ENCODE assay signal across 16 cellular contexts in the genomic region with DNA sequence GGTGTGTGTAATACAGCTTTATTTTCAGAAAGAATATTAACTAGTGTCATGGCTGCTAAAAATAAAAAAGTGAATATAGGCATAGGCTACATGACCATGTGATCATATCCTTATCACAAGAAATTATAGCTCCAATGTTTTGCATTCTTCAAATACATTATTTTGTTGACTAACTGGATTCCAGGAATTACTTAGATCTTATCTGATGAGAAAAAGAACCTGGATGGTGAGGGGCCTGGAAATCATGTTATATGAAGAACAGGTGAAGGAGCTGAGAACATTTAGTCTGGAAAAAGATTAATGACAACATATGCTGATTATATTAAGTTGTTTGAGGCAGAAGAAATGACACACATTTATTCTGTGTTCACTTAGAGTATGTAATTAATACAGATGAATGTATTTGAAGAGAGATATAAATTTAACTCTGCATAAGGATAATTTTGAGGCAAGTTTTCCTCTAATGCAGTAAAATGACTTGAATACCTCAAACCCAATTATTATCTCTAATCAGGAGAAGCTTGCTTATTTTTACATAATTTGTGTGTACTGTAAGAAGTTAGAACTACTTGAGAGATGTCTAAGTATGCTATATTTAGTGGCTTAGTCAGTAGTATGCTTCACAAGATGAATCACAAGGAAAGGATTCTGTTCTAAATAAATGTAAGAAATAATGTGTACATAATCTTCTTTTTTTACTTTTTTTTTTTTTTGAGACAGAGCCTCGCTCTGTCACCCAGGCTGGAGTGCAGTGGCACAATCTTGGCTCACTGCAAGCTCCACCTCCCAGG. TPM values are rescaled to one million over a fixed set of nuclear protein-coding genes. Genes with fewer than 3 reads are reported as not detected.
DNase-seq lines count a peak whose midpoint lies in the region; ATAC-seq and TF ChIP-seq lines count a peak whose summit lies in the region.
"Had no signal": no experiment of that assay in that cellular context is flagged by ENCODE, and none has a peak within 500 bp of the region (broad histone marks: within the 10 kb centered on the region; RNA-seq: fewer than 3 reads in every experiment).

No MANE protein-coding gene starts in this region.

- H3K4ac ChIP-seq in mesenchymal stem cell (ENCODE audit: low read depth in 1 of 2, low read length in 2 of 2) = no peak overlapping the region

- H3K4me1 Mint-ChIP-seq in IgD-negative memory B cell (peaks cover 32 to 58% (median 36%) of the 10 kb centered on the region in 3 donors), immature natural killer cell (peaks cover 5 to 39% of the 10 kb centered on the region in 2 donors)
- H3K4me1 Mint-ChIP-seq in activated naive CD8-positive, alpha-beta T cell treated with anti-CD3 and anti-CD28 coated beads, Interleukin-2, amount 50 U/mL, for 24 hours = peaks cover 39% of the 10 kb centered on the region

- H3K36me3 ChIP-seq in mammary epithelial cell (ENCODE audit: insufficient read depth, low read length) (no peaks in the 10 kb centered on the region), mesenchymal stem cell (ENCODE audit: control insufficient read depth in 1 of 2, insufficient read depth in 2 of 2, low read depth in 1 of 2, low read length in 2 of 2) (peaks cover 0 to 6% of the 10 kb centered on the region in 2 experiments), WERI-Rb-1 (peaks cover 10% of the 10 kb centered on the region)

- no peak overlapping the region for H2BK15ac ChIP-seq in mesenchymal stem cell (ENCODE audit: low read depth, poor library complexity, severe bottlenecking)

- H3K4me1 ChIP-seq in mammary epithelial cell (ENCODE audit: insufficient read depth, low read length) = peaks cover 8% of the 10 kb centered on the region
- H3K4me1 ChIP-seq in mesenchymal stem cell (ENCODE audit: control insufficient read depth, insufficient read depth, low read depth, low read length) = no peaks in the 10 kb centered on the region

- intact Hi-C loops in mammary epithelial cell (cut with micrococcal nuclease) = no loop called here

- H3K9ac ChIP-seq in mammary epithelial cell (ENCODE audit: insufficient read depth, low read length) (no peak overlapping the region), mesenchymal stem cell (ENCODE audit: low read length) (peak overlapping the region; percentile 57)

- H3K9me3 Mint-ChIP-seq in IgD-negative memory B cell (peaks cover under 1 to 22% (median 2%) of the 10 kb centered on the region in 3 donors), immature natural killer cell (peaks cover 3 to 16% (median 14%) of the 10 kb centered on the region in 6 donors)
- H3K9me3 Mint-ChIP-seq in activated naive CD8-positive, alpha-beta T cell treated with anti-CD3 and anti-CD28 coated beads, Interleukin-2, amount 50 U/mL, for 24 hours = peaks cover 23% of the 10 kb centered on the region

- no peak overlapping the region for H2BK120ac ChIP-seq in mesenchymal stem cell (ENCODE audit: low read depth, low read length)

- H3K27me3 Mint-ChIP-seq in IgD-negative memory B cell (no peaks in the 10 kb centered on the region), immature natural killer cell (ENCODE audit: low read depth in 3 of 3) (peaks cover 0 to 2% (median 0%) of the 10 kb centered on the region in 3 donors)
- no peaks in the 10 kb centered on the region for H3K27me3 Mint-ChIP-seq in activated naive CD8-positive, alpha-beta T cell treated with anti-CD3 and anti-CD28 coated beads, Interleukin-2, amount 50 U/mL, for 24 hours
- H3K27me3 Mint-ChIP-seq: activated naive CD4-positive, alpha-beta T cell treated with anti-CD3 and anti-CD28 coated beads, Interleukin-2, amount 10 ng/mL, durations not matched to agents 7 days and 5 days; CD8-positive, alpha-beta memory T cell had no signal

- H3K14ac ChIP-seq in mesenchymal stem cell (ENCODE audit: low read length in 2 of 2) = no peak overlapping the region

- H2AFZ ChIP-seq in mammary epithelial cell (ENCODE audit: low read depth, low read length) = no peak overlapping the region
- no peak overlapping the region for H2AFZ ChIP-seq in mesenchymal stem cell (ENCODE audit: low read depth, low read length)

- no peak for ATAC-seq in GM21786 (IDR thresholded peaks at IDR 0.05; ENCODE audit: unreplicated experiment)
- ATAC-seq in activated naive CD8-positive, alpha-beta T cell treated with anti-CD3 and anti-CD28 coated beads, Interleukin-2, amount 50 U/mL, for 24 hours = no peak

- no peak overlapping the region for H4K8ac ChIP-seq in mesenchymal stem cell (ENCODE audit: low read length)

- H3K9me3 ChIP-seq in mammary epithelial cell (replicated peaks; ENCODE audit: insufficient read depth, low read length) (no peaks in the 10 kb centered on the region), mesenchymal stem cell (ENCODE audit: control insufficient read depth, low read length) (peaks cover 24% of the 10 kb centered on the region), WERI-Rb-1 (ENCODE audit: severe bottlenecking) (no peaks in the 10 kb centered on the region)

- dilution Hi-C loops in mammary epithelial cell (cut with HindIII; ENCODE audit: low sequenced_read_pairs) = no loop called here

- H3K27me3 ChIP-seq in mammary epithelial cell (ENCODE audit: insufficient read depth, low read length) (no peaks in the 10 kb centered on the region), mesenchymal stem cell (ENCODE audit: control insufficient read depth in 1 of 2, insufficient read depth in 1 of 2, low read length in 2 of 2) (no peaks in the 10 kb centered on the region), WERI-Rb-1 (ENCODE audit: insufficient read depth, low read depth, severe bottlenecking) (no peaks in the 10 kb centered on the region)
- H3K27me3 ChIP-seq: upper lobe of left lung had no signal

- peaks cover 12% of the 10 kb centered on the region for H3K36me3 Mint-ChIP-seq in IgD-negative memory B cell
- peaks cover 16 to 20% (median 19%) of the 10 kb centered on the region in 3 donors for H3K36me3 Mint-ChIP-seq in immature natural killer cell
- peaks cover 37% of the 10 kb centered on the region for H3K36me3 Mint-ChIP-seq in activated naive CD8-positive, alpha-beta T cell treated with anti-CD3 and anti-CD28 coated beads, Interleukin-2, amount 50 U/mL, for 24 hours (ENCODE audit: low read depth)

- no peak overlapping the region for H4K91ac ChIP-seq in mesenchymal stem cell (ENCODE audit: low read length)

- H3K4me3 Mint-ChIP-seq in IgD-negative memory B cell (peak overlapping the region in 2 of 4 donors; percentile 30 to 39), immature natural killer cell (no peak overlapping the region)
- no peak overlapping the region for H3K4me3 Mint-ChIP-seq in activated naive CD8-positive, alpha-beta T cell treated with anti-CD3 and anti-CD28 coated beads, Interleukin-2, amount 50 U/mL, for 24 hours
- H3K4me3 Mint-ChIP-seq: activated naive CD4-positive, alpha-beta T cell treated with anti-CD3 and anti-CD28 coated beads, Interleukin-2, amount 10 ng/mL, durations not matched to agents 7 days and 5 days had no signal

- 80% methylated on average over 1 of the region's 1 CpG for WGBS in mammary epithelial cell (ENCODE audit: low coverage, missing lambda C conversion rate)
- no CpG with 5 or more reads among the region's 1 CpG for WGBS in mesenchymal stem cell

- no peaks in the 10 kb centered on the region for H4K20me1 ChIP-seq in mammary epithelial cell (ENCODE audit: insufficient read depth, low read length)

- H2BK5ac ChIP-seq in mesenchymal stem cell (ENCODE audit: low read depth, low read length, poor library complexity, severe bottlenecking) = no peak overlapping the region

- H3K4me2 ChIP-seq in mammary epithelial cell (ENCODE audit: insufficient read depth, low read depth, low read length) (no peak overlapping the region), mesenchymal stem cell (ENCODE audit: low read length, poor library complexity, severe bottlenecking) (no peak overlapping the region)

- peak overlapping the region in 2 of 3 donors; percentile 17 to 78 for H3K27ac Mint-ChIP-seq in IgD-negative memory B cell
- H3K27ac Mint-ChIP-seq in immature natural killer cell = peak overlapping the region in 1 of 6 donors; percentile 33
- no peak overlapping the region for H3K27ac Mint-ChIP-seq in activated naive CD8-positive, alpha-beta T cell treated with anti-CD3 and anti-CD28 coated beads, Interleukin-2, amount 50 U/mL, for 24 hours
- H3K27ac Mint-ChIP-seq: activated naive CD4-positive, alpha-beta T cell treated with anti-CD3 and anti-CD28 coated beads, Interleukin-2, amount 10 ng/mL, durations not matched to agents 7 days and 5 days had no signal

- CTCF ChIA-PET in mammary epithelial cell (lab: Charles Lee; ENCODE audit: low non-redundant PET) = no interaction called here

- H2AK5ac ChIP-seq in mesenchymal stem cell (ENCODE audit: low read length, severe bottlenecking) = no peak overlapping the region

- in situ Hi-C loops in mammary epithelial cell (cut with MboI; ENCODE audit: low sequenced_read_pairs in 2 of 2) = no loop called here

- no peak overlapping the region for H3K27ac ChIP-seq in mammary epithelial cell (ENCODE audit: insufficient read depth, low read depth, low read length)
- no peak overlapping the region for H3K27ac ChIP-seq in mesenchymal stem cell (ENCODE audit: low read length, poor library complexity, severe bottlenecking)
- H3K27ac ChIP-seq in WERI-Rb-1 = no peak overlapping the region
- H3K27ac ChIP-seq: upper lobe of left lung had no signal

- H2BK12ac ChIP-seq in mesenchymal stem cell (ENCODE audit: low read length in 2 of 2) = no peak overlapping the region

- DNase-seq in AG09309 (ENCODE audit: low read depth) (peak; percentile 50), mammary epithelial cell (peak; percentile 35), mesenchymal stem cell (peak; percentile 86), WERI-Rb-1 (no peak), immature natural killer cell (no peak)
- no peak for DNase-seq in activated naive CD8-positive, alpha-beta T cell treated with anti-CD3 and anti-CD28 coated beads, Interleukin-2, amount 50 U/mL, for 24 hours
- DNase-seq: activated CD4-positive, alpha-beta T cell treated with anti-CD3 and anti-CD28 coated beads for 48 hours; activated naive CD4-positive, alpha-beta T cell treated with anti-CD3 and anti-CD28 coated beads, Interleukin-2, amount 10 ng/mL, durations not matched to agents 7 days and 5 days; CD8-positive, alpha-beta memory T cell; left cardiac atrium; NCI-H2081 treated with DMSO at 0.1 percent for 48 hours; posterior cingulate gyrus; RPMI8226; upper lobe of left lung had no signal

- no peak overlapping the region for H3K4me3 ChIP-seq in AG09309 (ENCODE audit: control insufficient read depth, low read depth, low read length)
- H3K4me3 ChIP-seq in mammary epithelial cell (replicated peaks in 1 of 3; ENCODE audit: insufficient read depth in 1 of 3, low read depth in 2 of 3, low read length in 3 of 3) = no peak overlapping the region
- peak overlapping the region in 1 of 2 experiments; percentile 1 for H3K4me3 ChIP-seq in mesenchymal stem cell (ENCODE audit: insufficient read depth in 1 of 2, low read depth in 1 of 2, low read length in 2 of 2)
- no peak overlapping the region for H3K4me3 ChIP-seq in WERI-Rb-1 (ENCODE audit: low read depth, low read length)
- H3K4me3 ChIP-seq: upper lobe of left lung had no signal

- no peak overlapping the region for H3K23ac ChIP-seq in mesenchymal stem cell (ENCODE audit: low read length in 2 of 2)

- no TSS peak for BruUV-seq in mammary epithelial cell (replicated peaks; lab: Mats Ljungman, UMichigan)

- peaks cover 67% of the 10 kb centered on the region for H3K79me2 ChIP-seq in mammary epithelial cell (ENCODE audit: insufficient read depth, low read length)

- no peak overlapping the region for H3K18ac ChIP-seq in mesenchymal stem cell (ENCODE audit: low read depth in 1 of 2, low read length in 2 of 2)

- TF ChIP-seq CTCF in AG09309 (IDR thresholded peaks at IDR 0.05; ENCODE audit: control insufficient read depth, insufficient read depth, low read depth, low read length, missing control alignments) (no peak), mammary epithelial cell (conservative IDR thresholded peaks at IDR 0.05 in 1 of 2, IDR thresholded peaks at IDR 0.05 in 1 of 2; ENCODE audit: extremely low read depth in 1 of 2, insufficient read depth in 1 of 2, low read depth in 1 of 2, low read length in 2 of 2) (no peak), WERI-Rb-1 (IDR thresholded peaks at IDR 0.05; ENCODE audit: low read depth, low read length) (no peak)

- peaks cover 12% of the 10 kb centered on the region for H3K79me1 ChIP-seq in mesenchymal stem cell (replicated peaks; ENCODE audit: low read length, poor library complexity, severe bottlenecking)

RNA-seq across cellular contexts. Expression of a gene that starts 13.5 kb away (rescaled TPM):
- polyA plus RNA-seq in IgD-negative memory B cell = 23.3 TPM
- 10 to 100 TPM; 19.8 to 26.4 TPM for total RNA-seq in mammary epithelial cell
- 15.2 TPM for polyA plus RNA-seq in mammary epithelial cell
- 21.5 TPM for polyA minus RNA-seq in mammary epithelial cell
- 38.7 TPM for polyA plus RNA-seq in mesenchymal stem cell (2013, experiment 1 of 2)
- polyA plus RNA-seq in mesenchymal stem cell (2013, experiment 2 of 2) = 38.4 TPM
- 1 to 10 TPM; 4.1 to 9.3 (median 4.1) TPM for polyA plus RNA-seq in immature natural killer cell

RNA-seq across cellular contexts. Expression of a gene that starts 13.9 kb away (rescaled TPM):
- polyA plus RNA-seq in IgD-negative memory B cell (40.7 TPM), mammary epithelial cell (18.6 TPM), immature natural killer cell (10 to 100 TPM in 2 of 3 donors, 1 to 10 TPM in 1; 7.9 to 22.6 (median 11.0) TPM)
- total RNA-seq in mammary epithelial cell = 10 to 100 TPM in 1 of 2 donors, 1 to 10 TPM in 1; 9.5 to 12.8 TPM
- polyA minus RNA-seq in mammary epithelial cell = 3.4 TPM
- polyA plus RNA-seq in mesenchymal stem cell (2013, experiment 1 of 2) = 32.3 TPM
- 33.1 TPM for polyA plus RNA-seq in mesenchymal stem cell (2013, experiment 2 of 2)

Comparison
In these comparisons a context has a peak if more than half of its experiments do, and no peak if none do; other contexts are left out.
1. DNase-seq: peak in AG09309 (single experiment), mammary epithelial cell (single experiment) and mesenchymal stem cell (single experiment); none in WERI-Rb-1 (single experiment), immature natural killer cell (0 of 3) and activated naive CD8-positive, alpha-beta T cell treated with anti-CD3 and anti-CD28 coated beads, Interleukin-2, amount 50 U/mL, for 24 hours (single experiment).